Comparison of ENCODE assay signal across 26 cellular contexts in genomic region chr2:137893145-137893544, GRCh38.
"Had no signal": no experiment of that assay in that cellular context is flagged by ENCODE, and none has a peak within 500 bp of the region (broad histone marks: within the 10 kb centered on the region; RNA-seq: fewer than 3 reads in every experiment).

No MANE protein-coding gene starts in this region.

- H3K27me3 ChIP-seq: ascending aorta, brain microvascular endothelial cell, gastrocnemius medialis, right lobe of liver, testis, transverse colon had no signal

- H3K4me1 ChIP-seq: ascending aorta, gastrocnemius medialis, right lobe of liver, testis, transverse colon had no signal

- H3K4me3 Mint-ChIP-seq: activated CD4-positive, alpha-beta memory T cell treated with anti-CD3 and anti-CD28 coated beads for 36 hours; activated CD4-positive, alpha-beta T cell treated with anti-CD3 and anti-CD28 coated beads, Interleukin-2, amount 10 ng/mL, durations not matched to agents 24 days and 14 days; activated naive CD4-positive, alpha-beta T cell treated with anti-CD3 and anti-CD28 coated beads for 36 hours; activated naive CD8-positive, alpha-beta T cell treated with anti-CD3 and anti-CD28 coated beads, Interleukin-2, amount 10 ng/mL, durations not matched to agents 7 days and 5 days; activated T-helper 1 cell treated with anti-CD3 and anti-CD28 coated beads, Interleukin-12 subunit alpha, Interleukin-12 subunit beta, Interleukin-2, Interleukin-4 antibody, amounts not matched to agents 30 ng/mL and 10 ng/mL and 1 ng/mL, durations not matched to agents 14 hours and 24 hours and 36 hours; nephron had no signal

- H3K9me3 Mint-ChIP-seq: activated CD4-positive, alpha-beta memory T cell treated with anti-CD3 and anti-CD28 coated beads for 36 hours; activated CD4-positive, alpha-beta T cell treated with anti-CD3 and anti-CD28 coated beads, Interleukin-2, amount 10 ng/mL, durations not matched to agents 24 days and 14 days; activated naive CD4-positive, alpha-beta T cell treated with anti-CD3 and anti-CD28 coated beads for 36 hours; activated naive CD8-positive, alpha-beta T cell treated with anti-CD3 and anti-CD28 coated beads, Interleukin-2, amount 10 ng/mL, durations not matched to agents 7 days and 5 days; activated T-helper 1 cell treated with anti-CD3 and anti-CD28 coated beads, Interleukin-12 subunit alpha, Interleukin-12 subunit beta, Interleukin-2, Interleukin-4 antibody, amounts not matched to agents 30 ng/mL and 10 ng/mL and 1 ng/mL, durations not matched to agents 14 hours and 24 hours and 36 hours; nephron had no signal

- H3K4me1 Mint-ChIP-seq: activated CD4-positive, alpha-beta T cell treated with anti-CD3 and anti-CD28 coated beads, Interleukin-2, amount 10 ng/mL, durations not matched to agents 24 days and 14 days; activated naive CD8-positive, alpha-beta T cell treated with anti-CD3 and anti-CD28 coated beads, Interleukin-2, amount 10 ng/mL, durations not matched to agents 7 days and 5 days had no signal

- H3K27ac ChIP-seq: ascending aorta, brain microvascular endothelial cell, coronary artery, dorsolateral prefrontal cortex, gastrocnemius medialis, right lobe of liver, testis, transverse colon had no signal

- H3K36me3 ChIP-seq: ascending aorta, brain microvascular endothelial cell, gastrocnemius medialis, right lobe of liver, transverse colon had no signal

- H3K27ac Mint-ChIP-seq: activated CD4-positive, alpha-beta memory T cell treated with anti-CD3 and anti-CD28 coated beads for 36 hours; activated CD4-positive, alpha-beta T cell treated with anti-CD3 and anti-CD28 coated beads, Interleukin-2, amount 10 ng/mL, durations not matched to agents 24 days and 14 days; activated naive CD4-positive, alpha-beta T cell treated with anti-CD3 and anti-CD28 coated beads for 36 hours; activated naive CD8-positive, alpha-beta T cell treated with anti-CD3 and anti-CD28 coated beads, Interleukin-2, amount 10 ng/mL, durations not matched to agents 7 days and 5 days; activated T-helper 1 cell treated with anti-CD3 and anti-CD28 coated beads, Interleukin-12 subunit alpha, Interleukin-12 subunit beta, Interleukin-2, Interleukin-4 antibody, amounts not matched to agents 30 ng/mL and 10 ng/mL and 1 ng/mL, durations not matched to agents 14 hours and 24 hours and 36 hours; nephron; progenitor cell of endocrine pancreas had no signal

- H3K36me3 Mint-ChIP-seq: activated CD4-positive, alpha-beta memory T cell treated with anti-CD3 and anti-CD28 coated beads for 36 hours; activated naive CD8-positive, alpha-beta T cell treated with anti-CD3 and anti-CD28 coated beads, Interleukin-2, amount 10 ng/mL, durations not matched to agents 7 days and 5 days had no signal

- H3K27me3 Mint-ChIP-seq: activated CD4-positive, alpha-beta T cell treated with anti-CD3 and anti-CD28 coated beads, Interleukin-2, amount 10 ng/mL, durations not matched to agents 24 days and 14 days; progenitor cell of endocrine pancreas had no signal

- DNase-seq: activated CD4-positive, alpha-beta memory T cell treated with anti-CD3 and anti-CD28 coated beads for 36 hours; activated CD4-positive, alpha-beta T cell treated with anti-CD3 and anti-CD28 coated beads, Interleukin-2, amount 10 ng/mL, durations not matched to agents 24 days and 14 days; activated CD4-positive, CD25-positive, alpha-beta regulatory T cell treated with anti-CD3 and anti-CD28 coated beads, Interleukin-2, amount 50 U/mL, for 72 hours; activated CD8-positive, alpha-beta memory T cell treated with anti-CD3 and anti-CD28 coated beads, Interleukin-2, amount 50 U/mL, for 4 hours; activated effector memory CD4-positive, alpha-beta T cell treated with anti-CD3 and anti-CD28 coated beads, Interleukin-2, amount 50 U/mL, for 16 hours; activated naive CD4-positive, alpha-beta T cell treated with anti-CD3 and anti-CD28 coated beads for 36 hours; activated naive CD8-positive, alpha-beta T cell treated with anti-CD3 and anti-CD28 coated beads, Interleukin-2, amount 10 ng/mL, durations not matched to agents 7 days and 5 days; activated T-cell treated with anti-CD3 and anti-CD28 coated beads, Interleukin-2, amount 50 U/mL, for 1 hour; brain microvascular endothelial cell; dorsolateral prefrontal cortex; effector memory CD4-positive, alpha-beta T cell; erythroblast; gastrocnemius medialis; hippocampal formation; left cardiac atrium; mammary epithelial cell; right lobe of liver; stimulated activated CD4-positive, alpha-beta T cell treated with anti-CD3 and anti-CD28 coated beads, Interleukin-2, amount 100 ng/mL, for 48 hours; stimulated activated naive CD8-positive, alpha-beta T cell treated with anti-CD3 and anti-CD28 coated beads, Interleukin-15, Interleukin-2, amounts not matched to agents 100 U/mL and 50 U/mL, for 24 hours; testis; transverse colon had no signal

- H3K9me3 ChIP-seq: ascending aorta, gastrocnemius medialis, right lobe of liver, testis, transverse colon had no signal

- H3K4me3 ChIP-seq: ascending aorta, coronary artery, dorsolateral prefrontal cortex, gastrocnemius medialis, right lobe of liver, testis, transverse colon had no signal

- ATAC-seq: gastrocnemius medialis; left cardiac atrium; right lobe of liver; stimulated activated naive CD8-positive, alpha-beta T cell treated with anti-CD3 and anti-CD28 coated beads, Interleukin-15, Interleukin-2, amounts not matched to agents 100 U/mL and 50 U/mL, for 24 hours had no signal
